ENCODE assay signal across 1 cellular context in genomic region chr14:99280852-99281251, GRCh38.
TF ChIP-seq lines count a peak whose summit lies in the region.

No MANE protein-coding gene starts in this region.

TF ChIP-seq in H1, 55 proteins besides CTCF, POLR2A, EP300 and RAD21:
- TF ChIP-seq MAFK (IDR thresholded peaks at IDR 0.05; ENCODE audit: low read depth, low read length) = no peak
- no peak for TF ChIP-seq CTBP2 (IDR thresholded peaks at IDR 0.05; ENCODE audit: borderline replicate concordance, insufficient read depth, insufficient read length, low read length)
- no peak for TF ChIP-seq CEBPB (IDR thresholded peaks at IDR 0.05; ENCODE audit: low read depth, low read length)
- TF ChIP-seq SP2 (IDR thresholded peaks at IDR 0.05; ENCODE audit: low read length) = no peak
- no peak for TF ChIP-seq TCF12 (IDR thresholded peaks at IDR 0.05; ENCODE audit: low read depth, low read length)
- no peak for TF ChIP-seq BCL11A (IDR thresholded peaks at IDR 0.05; ENCODE audit: low read depth in 2 of 2, low read length in 2 of 2)
- no peak for TF ChIP-seq MAX (IDR thresholded peaks at IDR 0.05)
- no peak for TF ChIP-seq SUZ12 (IDR thresholded peaks at IDR 0.05; ENCODE audit: low read length)
- no peak for TF ChIP-seq USF2 (IDR thresholded peaks at IDR 0.05; ENCODE audit: low read length)
- no peak for TF ChIP-seq KDM5A (IDR thresholded peaks at IDR 0.05; ENCODE audit: low read length)
- no peak for TF ChIP-seq JUN (IDR thresholded peaks at IDR 0.05; ENCODE audit: low read depth, low read length)
- no peak for TF ChIP-seq SP4 (IDR thresholded peaks at IDR 0.05; ENCODE audit: low read length)
- TF ChIP-seq CHD2 (IDR thresholded peaks at IDR 0.05; ENCODE audit: low read length) = no peak
- no peak for TF ChIP-seq E2F6 (IDR thresholded peaks at IDR 0.05)
- no peak for TF ChIP-seq SIN3A (conservative IDR thresholded peaks at IDR 0.05 in 1 of 2, IDR thresholded peaks at IDR 0.05 in 1 of 2; ENCODE audit: low read depth in 1 of 2, low read length in 2 of 2)
- no peak for TF ChIP-seq NRF1 (IDR thresholded peaks at IDR 0.05; ENCODE audit: low read depth, low read length)
- TF ChIP-seq RNF2 (IDR thresholded peaks at IDR 0.05; ENCODE audit: borderline replicate concordance, low read depth, low read length, missing control alignments, poor library complexity, severe bottlenecking) = no peak
